Comparison of ENCODE assay signal across 12 cellular contexts in the genomic region with DNA sequence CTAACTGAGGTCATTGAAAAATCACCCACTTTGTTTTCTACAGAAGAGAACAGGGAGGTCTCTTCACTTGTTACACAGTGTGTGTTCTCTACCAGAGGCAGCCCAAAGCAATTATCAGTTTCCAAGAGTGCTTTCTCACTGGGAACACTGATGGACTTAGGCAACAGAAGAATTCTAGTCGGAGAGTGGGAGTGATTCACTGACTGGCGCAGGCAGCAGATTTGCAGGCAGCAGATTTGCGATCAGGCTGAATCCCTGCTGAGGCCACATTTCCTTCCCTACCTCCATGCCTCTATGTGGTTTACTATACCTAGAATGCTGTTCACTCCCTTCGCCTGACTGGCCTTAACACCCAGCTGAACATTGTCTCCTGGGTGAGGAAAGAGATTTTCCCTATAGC. TPM values are rescaled to one million over a fixed set of nuclear protein-coding genes. Genes with fewer than 3 reads are reported as not detected.
DNase-seq lines count a peak whose midpoint lies in the region; ATAC-seq, FAIRE-seq and TF ChIP-seq lines count a peak whose summit lies in the region.
"Had no signal": no experiment of that assay in that cellular context is flagged by ENCODE, and none has a peak within 500 bp of the region (broad histone marks: within the 10 kb centered on the region; RNA-seq: fewer than 3 reads in every experiment).

No MANE protein-coding gene starts in this region.

- no peaks in the 10 kb centered on the region for H3K36me3 ChIP-seq in MG63
- peaks cover 21 to 34% of the 10 kb centered on the region in 2 donors for H3K36me3 ChIP-seq in kidney (ENCODE audit: control insufficient read depth in 1 of 2, insufficient read depth in 2 of 2, low read length in 2 of 2)

- in situ Hi-C loops in G401 (cut with HindIII; ENCODE audit: low sequenced_read_pairs), result no loop called here
- in situ Hi-C loops in astrocyte of the spinal cord (cut with HindIII; ENCODE audit: low sequenced_read_pairs), result no loop called here

- H3K4me3 ChIP-seq in MG63 (no peak overlapping the region), astrocyte of the spinal cord (ENCODE audit: low read depth, low read length) (no peak overlapping the region), kidney (ENCODE audit: low read length in 2 of 2) (no peak overlapping the region)
- H3K4me3 ChIP-seq: spleen had no signal

- ATAC-seq in GM19397 (IDR thresholded peaks at IDR 0.05; ENCODE audit: unreplicated experiment), result no peak

- intact Hi-C loops in kidney (cut with DNase I), result no loop called here

- peaks cover 0 to 6% of the 10 kb centered on the region in 2 donors for H3K4me1 ChIP-seq in kidney (ENCODE audit: control insufficient read depth in 1 of 2, insufficient read depth in 1 of 2, low read depth in 1 of 2, low read length in 2 of 2)

- TF ChIP-seq CTCF in astrocyte of the spinal cord (IDR thresholded peaks at IDR 0.05; ENCODE audit: low read depth, low read length) (no peak), kidney (IDR thresholded peaks at IDR 0.05; ENCODE audit: borderline replicate concordance, extremely low read depth, insufficient read depth) (no peak)

- DNase-seq in G401 (ENCODE audit: low spot score), result peak; percentile 31
- peak; percentile 7 for DNase-seq in MG63
- peak; percentile 86 for DNase-seq in astrocyte of the spinal cord (ENCODE audit: low read depth, low spot score)
- DNase-seq in non-pigmented ciliary epithelial cell (ENCODE audit: low read depth), result peak; percentile 68
- DNase-seq in NOMO-1 treated with dmso at 0.1 percent for 144 hours (lab: John Stamatoyannopoulos, UW; ENCODE audit: unreplicated experiment), result no peak
- no peak for DNase-seq in kidney
- DNase-seq: DMS153, mesendoderm, NCI-H510A, spleen had no signal

- no peak for FAIRE-seq in kidney (lab: Jason Lieb, UNC)
- FAIRE-seq: colon had no signal

- H3K9me3 ChIP-seq in MG63 (no peaks in the 10 kb centered on the region), kidney (ENCODE audit: control insufficient read depth in 1 of 2, low read length in 2 of 2) (no peaks in the 10 kb centered on the region)
- H3K9me3 ChIP-seq: spleen had no signal

- H3K27me3 ChIP-seq in MG63, result no peaks in the 10 kb centered on the region
- H3K27me3 ChIP-seq: spleen had no signal

- H3K9ac ChIP-seq in kidney (ENCODE audit: low read length in 2 of 2), result no peak overlapping the region

- H3K27ac ChIP-seq in kidney (ENCODE audit: low read depth in 2 of 2, low read length in 2 of 2), result no peak overlapping the region
- H3K27ac ChIP-seq: spleen had no signal

RNA-seq across cellular contexts. Expression of a gene that starts 6.6 kb away (rescaled TPM):
- not detected in 2 replicates for total RNA-seq in G401 (2014; rRNA removed; shearing (Covaris generic))
- not detected in 2 replicates for total RNA-seq in MG63 (2014; rRNA removed; shearing (Covaris generic); ENCODE audit: low replicate concordance)
- 76.3 TPM for total RNA-seq in kidney
- polyA plus RNA-seq in kidney (ENCODE audit: insufficient read depth, low read depth, low replicate concordance), result 277 TPM

Comparison
In these comparisons a context has a peak if more than half of its experiments do, and no peak if none do; other contexts are left out.
1. DNase-seq: peak in G401 (single experiment), MG63 (single experiment), astrocyte of the spinal cord (single experiment) and non-pigmented ciliary epithelial cell (single experiment); none in NOMO-1 treated with dmso at 0.1 percent for 144 hours (single experiment) and kidney (single experiment).
2. RNA of a gene that starts 6.6 kb away (total RNA-seq): 76.3 TPM in kidney (single experiment); not detected in G401 and not detected in MG63; every median in the first group is over 10 times any median in the second.